1 cellular context compared by ENCODE assay signal in the genomic region with DNA sequence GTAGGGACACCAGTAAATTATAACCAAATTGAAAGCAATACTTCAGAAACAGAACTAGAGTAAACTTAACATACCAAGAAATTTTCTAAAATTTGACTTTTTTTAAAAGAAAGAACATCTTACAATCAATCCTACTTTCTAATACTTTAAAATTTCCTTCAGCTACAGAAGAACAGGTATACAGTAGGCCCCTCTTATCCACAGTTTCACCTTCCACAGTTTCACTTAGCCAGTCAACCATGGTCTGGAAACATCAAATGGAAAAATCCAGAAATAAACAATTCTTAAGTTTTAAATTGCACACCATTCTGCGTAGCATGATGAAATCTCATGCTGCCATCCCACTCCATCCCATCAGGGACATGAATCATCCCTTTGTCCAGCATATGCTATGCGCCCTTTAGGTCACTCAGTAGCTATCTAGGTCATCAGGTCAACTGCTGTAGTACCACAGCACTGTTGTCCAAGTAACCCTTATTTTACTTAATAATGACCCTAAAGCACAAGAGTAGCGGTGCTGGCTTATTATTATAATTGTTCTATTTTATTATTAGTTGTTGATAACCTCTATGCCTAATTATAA.
TF ChIP-seq lines count a peak whose summit lies in the region.

No MANE protein-coding gene starts in this region.

TF ChIP-seq in HepG2, 621 proteins besides CTCF, POLR2A, EP300 and RAD21 (continued from another document and continues in another):
- TF ChIP-seq, protein P1, sequence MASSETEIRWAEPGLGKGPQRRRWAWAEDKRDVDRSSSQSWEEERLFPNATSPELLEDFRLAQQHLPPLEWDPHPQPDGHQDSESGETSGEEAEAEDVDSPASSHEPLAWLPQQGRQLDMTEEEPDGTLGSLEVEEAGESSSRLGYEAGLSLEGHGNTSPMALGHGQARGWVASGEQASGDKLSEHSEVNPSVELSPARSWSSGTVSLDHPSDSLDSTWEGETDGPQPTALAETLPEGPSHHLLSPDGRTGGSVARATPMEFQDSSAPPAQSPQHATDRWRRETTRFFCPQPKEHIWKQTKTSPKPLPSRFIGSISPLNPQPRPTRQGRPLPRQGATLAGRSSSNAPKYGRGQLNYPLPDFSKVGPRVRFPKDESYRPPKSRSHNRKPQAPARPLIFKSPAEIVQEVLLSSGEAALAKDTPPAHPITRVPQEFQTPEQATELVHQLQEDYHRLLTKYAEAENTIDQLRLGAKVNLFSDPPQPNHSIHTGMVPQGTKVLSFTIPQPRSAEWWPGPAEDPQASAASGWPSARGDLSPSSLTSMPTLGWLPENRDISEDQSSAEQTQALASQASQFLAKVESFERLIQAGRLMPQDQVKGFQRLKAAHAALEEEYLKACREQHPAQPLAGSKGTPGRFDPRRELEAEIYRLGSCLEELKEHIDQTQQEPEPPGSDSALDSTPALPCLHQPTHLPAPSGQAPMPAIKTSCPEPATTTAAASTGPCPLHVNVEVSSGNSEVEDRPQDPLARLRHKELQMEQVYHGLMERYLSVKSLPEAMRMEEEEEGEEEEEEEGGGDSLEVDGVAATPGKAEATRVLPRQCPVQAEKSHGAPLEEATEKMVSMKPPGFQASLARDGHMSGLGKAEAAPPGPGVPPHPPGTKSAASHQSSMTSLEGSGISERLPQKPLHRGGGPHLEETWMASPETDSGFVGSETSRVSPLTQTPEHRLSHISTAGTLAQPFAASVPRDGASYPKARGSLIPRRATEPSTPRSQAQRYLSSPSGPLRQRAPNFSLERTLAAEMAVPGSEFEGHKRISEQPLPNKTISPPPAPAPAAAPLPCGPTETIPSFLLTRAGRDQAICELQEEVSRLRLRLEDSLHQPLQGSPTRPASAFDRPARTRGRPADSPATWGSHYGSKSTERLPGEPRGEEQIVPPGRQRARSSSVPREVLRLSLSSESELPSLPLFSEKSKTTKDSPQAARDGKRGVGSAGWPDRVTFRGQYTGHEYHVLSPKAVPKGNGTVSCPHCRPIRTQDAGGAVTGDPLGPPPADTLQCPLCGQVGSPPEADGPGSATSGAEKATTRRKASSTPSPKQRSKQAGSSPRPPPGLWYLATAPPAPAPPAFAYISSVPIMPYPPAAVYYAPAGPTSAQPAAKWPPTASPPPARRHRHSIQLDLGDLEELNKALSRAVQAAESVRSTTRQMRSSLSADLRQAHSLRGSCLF (CRISPR knock-in tag; IDR thresholded peaks at IDR 0.05; ENCODE audit: borderline replicate concordance), result no peak
- no peak for TF ChIP-seq ESRRA (CRISPR knock-in tag; IDR thresholded peaks at IDR 0.05; ENCODE audit: low read depth)
- TF ChIP-seq, protein P2, sequence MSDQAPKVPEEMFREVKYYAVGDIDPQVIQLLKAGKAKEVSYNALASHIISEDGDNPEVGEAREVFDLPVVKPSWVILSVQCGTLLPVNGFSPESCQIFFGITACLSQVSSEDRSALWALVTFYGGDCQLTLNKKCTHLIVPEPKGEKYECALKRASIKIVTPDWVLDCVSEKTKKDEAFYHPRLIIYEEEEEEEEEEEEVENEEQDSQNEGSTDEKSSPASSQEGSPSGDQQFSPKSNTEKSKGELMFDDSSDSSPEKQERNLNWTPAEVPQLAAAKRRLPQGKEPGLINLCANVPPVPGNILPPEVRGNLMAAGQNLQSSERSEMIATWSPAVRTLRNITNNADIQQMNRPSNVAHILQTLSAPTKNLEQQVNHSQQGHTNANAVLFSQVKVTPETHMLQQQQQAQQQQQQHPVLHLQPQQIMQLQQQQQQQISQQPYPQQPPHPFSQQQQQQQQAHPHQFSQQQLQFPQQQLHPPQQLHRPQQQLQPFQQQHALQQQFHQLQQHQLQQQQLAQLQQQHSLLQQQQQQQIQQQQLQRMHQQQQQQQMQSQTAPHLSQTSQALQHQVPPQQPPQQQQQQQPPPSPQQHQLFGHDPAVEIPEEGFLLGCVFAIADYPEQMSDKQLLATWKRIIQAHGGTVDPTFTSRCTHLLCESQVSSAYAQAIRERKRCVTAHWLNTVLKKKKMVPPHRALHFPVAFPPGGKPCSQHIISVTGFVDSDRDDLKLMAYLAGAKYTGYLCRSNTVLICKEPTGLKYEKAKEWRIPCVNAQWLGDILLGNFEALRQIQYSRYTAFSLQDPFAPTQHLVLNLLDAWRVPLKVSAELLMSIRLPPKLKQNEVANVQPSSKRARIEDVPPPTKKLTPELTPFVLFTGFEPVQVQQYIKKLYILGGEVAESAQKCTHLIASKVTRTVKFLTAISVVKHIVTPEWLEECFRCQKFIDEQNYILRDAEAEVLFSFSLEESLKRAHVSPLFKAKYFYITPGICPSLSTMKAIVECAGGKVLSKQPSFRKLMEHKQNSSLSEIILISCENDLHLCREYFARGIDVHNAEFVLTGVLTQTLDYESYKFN (CRISPR knock-in tag; conservative IDR thresholded peaks at IDR 0.05), result peak; percentile 57
- no peak for TF ChIP-seq ZNF367 (CRISPR knock-in tag; IDR thresholded peaks at IDR 0.05; ENCODE audit: borderline replicate concordance)
- no peak for TF ChIP-seq DNMT1 (CRISPR knock-in tag; IDR thresholded peaks at IDR 0.05)
- TF ChIP-seq DRAP1 (CRISPR knock-in tag; IDR thresholded peaks at IDR 0.05), result no peak
- TF ChIP-seq ZNF737 (CRISPR knock-in tag; IDR thresholded peaks at IDR 0.05; ENCODE audit: borderline replicate concordance), result no peak
- TF ChIP-seq ZNF274 (CRISPR knock-in tag; IDR thresholded peaks at IDR 0.05), result no peak
- no peak for TF ChIP-seq ZNF224 (CRISPR knock-in tag; IDR thresholded peaks at IDR 0.05)
- no peak for TF ChIP-seq NRL (CRISPR knock-in tag; IDR thresholded peaks at IDR 0.05; ENCODE audit: borderline replicate concordance)
- no peak for TF ChIP-seq ISX (CRISPR knock-in tag; conservative IDR thresholded peaks at IDR 0.05)
- TF ChIP-seq, protein P3, sequence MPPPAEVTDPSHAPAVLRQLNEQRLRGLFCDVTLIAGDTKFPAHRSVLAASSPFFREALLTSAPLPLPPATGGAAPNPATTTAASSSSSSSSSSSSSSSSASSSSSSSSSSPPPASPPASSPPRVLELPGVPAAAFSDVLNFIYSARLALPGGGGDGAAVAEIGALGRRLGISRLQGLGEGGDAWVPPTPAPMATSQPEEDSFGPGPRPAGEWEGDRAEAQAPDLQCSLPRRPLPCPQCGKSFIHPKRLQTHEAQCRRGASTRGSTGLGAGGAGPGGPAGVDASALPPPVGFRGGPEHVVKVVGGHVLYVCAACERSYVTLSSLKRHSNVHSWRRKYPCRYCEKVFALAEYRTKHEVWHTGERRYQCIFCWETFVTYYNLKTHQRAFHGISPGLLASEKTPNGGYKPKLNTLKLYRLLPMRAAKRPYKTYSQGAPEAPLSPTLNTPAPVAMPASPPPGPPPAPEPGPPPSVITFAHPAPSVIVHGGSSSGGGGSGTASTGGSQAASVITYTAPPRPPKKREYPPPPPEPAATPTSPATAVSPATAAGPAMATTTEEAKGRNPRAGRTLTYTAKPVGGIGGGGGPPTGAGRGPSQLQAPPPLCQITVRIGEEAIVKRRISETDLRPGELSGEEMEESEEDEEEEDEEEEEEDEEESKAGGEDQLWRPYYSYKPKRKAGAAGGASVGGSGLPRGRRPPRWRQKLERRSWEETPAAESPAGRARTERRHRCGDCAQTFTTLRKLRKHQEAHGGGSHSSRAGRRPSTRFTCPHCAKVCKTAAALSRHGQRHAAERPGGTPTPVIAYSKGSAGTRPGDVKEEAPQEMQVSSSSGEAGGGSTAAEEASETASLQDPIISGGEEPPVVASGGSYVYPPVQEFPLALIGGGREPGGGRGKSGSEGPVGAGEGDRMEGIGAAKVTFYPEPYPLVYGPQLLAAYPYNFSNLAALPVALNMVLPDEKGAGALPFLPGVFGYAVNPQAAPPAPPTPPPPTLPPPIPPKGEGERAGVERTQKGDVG (CRISPR knock-in tag; IDR thresholded peaks at IDR 0.05; ENCODE audit: borderline replicate concordance), result no peak
- TF ChIP-seq HNRNPUL1 (IDR thresholded peaks at IDR 0.05; ENCODE audit: low read depth, low read length), result no peak
- peak; percentile 58; the same call in 1 of the 2 replicates for TF ChIP-seq AHDC1 (CRISPR knock-in tag; IDR thresholded peaks at IDR 0.05; ENCODE audit: borderline replicate concordance)
- TF ChIP-seq CREBL2 (CRISPR knock-in tag; IDR thresholded peaks at IDR 0.05; ENCODE audit: borderline replicate concordance), result no peak
- peak; percentile 75; the same call in 1 of the 2 replicates for TF ChIP-seq JUND (CRISPR knock-in tag; IDR thresholded peaks at IDR 0.05)
- TF ChIP-seq, protein P4, sequence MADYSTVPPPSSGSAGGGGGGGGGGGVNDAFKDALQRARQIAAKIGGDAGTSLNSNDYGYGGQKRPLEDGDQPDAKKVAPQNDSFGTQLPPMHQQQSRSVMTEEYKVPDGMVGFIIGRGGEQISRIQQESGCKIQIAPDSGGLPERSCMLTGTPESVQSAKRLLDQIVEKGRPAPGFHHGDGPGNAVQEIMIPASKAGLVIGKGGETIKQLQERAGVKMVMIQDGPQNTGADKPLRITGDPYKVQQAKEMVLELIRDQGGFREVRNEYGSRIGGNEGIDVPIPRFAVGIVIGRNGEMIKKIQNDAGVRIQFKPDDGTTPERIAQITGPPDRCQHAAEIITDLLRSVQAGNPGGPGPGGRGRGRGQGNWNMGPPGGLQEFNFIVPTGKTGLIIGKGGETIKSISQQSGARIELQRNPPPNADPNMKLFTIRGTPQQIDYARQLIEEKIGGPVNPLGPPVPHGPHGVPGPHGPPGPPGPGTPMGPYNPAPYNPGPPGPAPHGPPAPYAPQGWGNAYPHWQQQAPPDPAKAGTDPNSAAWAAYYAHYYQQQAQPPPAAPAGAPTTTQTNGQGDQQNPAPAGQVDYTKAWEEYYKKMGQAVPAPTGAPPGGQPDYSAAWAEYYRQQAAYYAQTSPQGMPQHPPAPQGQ (CRISPR knock-in tag; IDR thresholded peaks at IDR 0.05; ENCODE audit: borderline replicate concordance), result no peak
- TF ChIP-seq, protein P5, sequence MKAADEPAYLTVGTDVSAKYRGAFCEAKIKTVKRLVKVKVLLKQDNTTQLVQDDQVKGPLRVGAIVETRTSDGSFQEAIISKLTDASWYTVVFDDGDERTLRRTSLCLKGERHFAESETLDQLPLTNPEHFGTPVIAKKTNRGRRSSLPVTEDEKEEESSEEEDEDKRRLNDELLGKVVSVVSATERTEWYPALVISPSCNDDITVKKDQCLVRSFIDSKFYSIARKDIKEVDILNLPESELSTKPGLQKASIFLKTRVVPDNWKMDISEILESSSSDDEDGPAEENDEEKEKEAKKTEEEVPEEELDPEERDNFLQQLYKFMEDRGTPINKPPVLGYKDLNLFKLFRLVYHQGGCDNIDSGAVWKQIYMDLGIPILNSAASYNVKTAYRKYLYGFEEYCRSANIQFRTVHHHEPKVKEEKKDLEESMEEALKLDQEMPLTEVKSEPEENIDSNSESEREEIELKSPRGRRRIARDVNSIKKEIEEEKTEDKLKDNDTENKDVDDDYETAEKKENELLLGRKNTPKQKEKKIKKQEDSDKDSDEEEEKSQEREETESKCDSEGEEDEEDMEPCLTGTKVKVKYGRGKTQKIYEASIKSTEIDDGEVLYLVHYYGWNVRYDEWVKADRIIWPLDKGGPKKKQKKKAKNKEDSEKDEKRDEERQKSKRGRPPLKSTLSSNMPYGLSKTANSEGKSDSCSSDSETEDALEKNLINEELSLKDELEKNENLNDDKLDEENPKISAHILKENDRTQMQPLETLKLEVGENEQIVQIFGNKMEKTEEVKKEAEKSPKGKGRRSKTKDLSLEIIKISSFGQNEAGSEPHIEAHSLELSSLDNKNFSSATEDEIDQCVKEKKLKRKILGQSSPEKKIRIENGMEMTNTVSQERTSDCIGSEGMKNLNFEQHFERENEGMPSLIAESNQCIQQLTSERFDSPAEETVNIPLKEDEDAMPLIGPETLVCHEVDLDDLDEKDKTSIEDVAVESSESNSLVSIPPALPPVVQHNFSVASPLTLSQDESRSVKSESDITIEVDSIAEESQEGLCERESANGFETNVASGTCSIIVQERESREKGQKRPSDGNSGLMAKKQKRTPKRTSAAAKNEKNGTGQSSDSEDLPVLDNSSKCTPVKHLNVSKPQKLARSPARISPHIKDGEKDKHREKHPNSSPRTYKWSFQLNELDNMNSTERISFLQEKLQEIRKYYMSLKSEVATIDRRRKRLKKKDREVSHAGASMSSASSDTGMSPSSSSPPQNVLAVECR (CRISPR knock-in tag; IDR thresholded peaks at IDR 0.05; ENCODE audit: borderline replicate concordance), result no peak; the same call in 1 of the 2 replicates
- TF ChIP-seq GFI1 (CRISPR knock-in tag; IDR thresholded peaks at IDR 0.05; ENCODE audit: borderline replicate concordance), result peak; percentile 45; the same call in 1 of the 2 replicates
- no peak for TF ChIP-seq TBL1XR1 (IDR thresholded peaks at IDR 0.05; ENCODE audit: borderline replicate concordance, low read length, partially characterized antibody)
- no peak for TF ChIP-seq ZNF260 (CRISPR knock-in tag; IDR thresholded peaks at IDR 0.05; ENCODE audit: borderline replicate concordance, low read depth)
- TF ChIP-seq SIX1 (CRISPR knock-in tag; IDR thresholded peaks at IDR 0.05; ENCODE audit: borderline replicate concordance), result no peak
- no peak for TF ChIP-seq MIER2 (CRISPR knock-in tag; IDR thresholded peaks at IDR 0.05)
- no peak for TF ChIP-seq ZNF674 (CRISPR knock-in tag; IDR thresholded peaks at IDR 0.05; ENCODE audit: low read depth)
- TF ChIP-seq ZC3H13 (CRISPR knock-in tag; IDR thresholded peaks at IDR 0.05), result no peak
